In the genomic region with DNA sequence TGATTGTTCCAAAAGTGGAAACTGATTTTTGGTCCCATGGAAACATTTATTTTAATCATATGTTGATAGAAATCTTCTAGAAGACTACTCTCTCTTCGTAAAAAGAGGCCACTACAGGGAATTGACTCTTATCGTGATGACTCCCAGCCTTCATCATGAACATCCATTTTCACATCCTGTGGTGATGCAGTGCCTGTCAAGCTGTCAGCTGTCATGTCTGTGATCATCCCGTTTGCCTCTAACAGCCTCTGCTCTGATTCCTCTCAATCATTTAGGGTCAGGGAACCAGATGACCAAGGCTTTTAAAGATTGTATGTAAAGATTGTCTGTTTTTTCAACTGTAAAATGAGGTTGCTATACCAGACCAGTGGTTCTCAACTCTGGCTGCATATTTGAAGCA, we compare ENCODE assay signal across 16 cellular contexts.
"Had no signal": no experiment of that assay in that cellular context is flagged by ENCODE, and none has a peak within 500 bp of the region (broad histone marks: within the 10 kb centered on the region; RNA-seq: fewer than 3 reads in every experiment).

No MANE protein-coding gene starts in this region.

- H3K36me3 ChIP-seq: colonic mucosa, ovary, tibial artery, upper lobe of left lung, vagina had no signal

- H3K9me3 ChIP-seq: colonic mucosa, ovary, tibial artery, upper lobe of left lung, vagina had no signal

- H3K4me1 ChIP-seq: colonic mucosa, foreskin keratinocyte, tibial artery, upper lobe of left lung, vagina had no signal

- H3K4me3 ChIP-seq: colonic mucosa, ovary, tibial artery, upper lobe of left lung, vagina had no signal

- H3K27me3 ChIP-seq: colonic mucosa, foreskin keratinocyte, ovary, tibial artery, upper lobe of left lung, vagina had no signal

- FAIRE-seq: small intestine had no signal

- H3K27ac ChIP-seq: colonic mucosa, foreskin keratinocyte, ovary, tibial artery, upper lobe of left lung, vagina had no signal

- DNase-seq: colonic mucosa; dermis blood vessel endothelial cell; erythroblast; foreskin keratinocyte; head of caudate nucleus; hippocampal formation; kidney glomerular epithelial cell; naive thymus-derived CD4-positive, alpha-beta T cell; nephron progenitor cell; ovary; right cardiac atrium; small intestine; stimulated activated CD4-positive, alpha-beta T cell treated with anti-CD3 and anti-CD28 coated beads, Interleukin-4, amount 100 ng/mL, for 24 hours; tibial artery; upper lobe of left lung had no signal
